Comparison of ENCODE assay signal across 1 cellular context in the genomic region with DNA sequence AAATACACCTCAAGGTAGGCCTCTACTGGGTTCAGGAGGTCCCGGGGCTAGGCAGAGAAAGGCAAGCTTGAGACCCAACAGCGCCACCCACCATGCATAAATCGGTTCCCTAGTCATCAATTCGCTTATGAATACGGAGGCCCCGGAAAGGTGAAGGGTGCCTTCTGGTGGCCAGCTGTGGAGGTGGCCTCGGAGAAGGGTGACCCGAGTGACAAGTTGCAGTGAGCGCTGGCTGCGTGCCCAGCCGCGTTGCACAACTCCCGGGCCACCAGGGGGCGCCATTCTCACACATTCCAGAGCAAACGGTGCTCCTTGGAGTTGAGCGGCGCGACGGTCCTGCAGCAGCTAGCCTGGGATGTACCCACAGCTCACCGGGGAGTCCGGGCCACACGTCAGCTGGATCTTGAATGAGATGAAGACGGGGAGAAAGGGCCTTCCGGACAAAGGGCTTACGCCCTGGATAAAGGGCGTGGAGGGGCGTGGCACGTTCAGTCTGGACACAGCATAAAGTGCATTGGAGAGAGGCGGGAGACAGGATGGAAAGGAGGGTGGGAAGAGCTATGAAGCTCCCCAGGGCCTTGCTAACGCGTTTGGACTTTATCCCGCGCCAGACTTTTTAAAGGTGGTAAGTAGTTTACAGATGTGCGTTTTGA.
TF ChIP-seq lines count a peak whose summit lies in the region.

No MANE protein-coding gene starts in this region.

TF ChIP-seq in HepG2, 621 proteins besides CTCF, POLR2A, EP300 and RAD21 (continued from another document and continues in another):
- TF ChIP-seq ATF6 (CRISPR knock-in tag; conservative IDR thresholded peaks at IDR 0.05) = 0 out of 2 replicates have a peak, but pooled peaks have one; percentile 89
- no peak; the same call in 1 of the 2 replicates for TF ChIP-seq ZNF232 (CRISPR knock-in tag; IDR thresholded peaks at IDR 0.05; ENCODE audit: borderline replicate concordance)
- TF ChIP-seq EHMT2 (IDR thresholded peaks at IDR 0.05; ENCODE audit: borderline replicate concordance, low read depth, low read length) = no peak; the same call in 1 of the 2 replicates
- TF ChIP-seq HOXA3 (CRISPR knock-in tag; IDR thresholded peaks at IDR 0.05) = peak; percentile 95
- TF ChIP-seq BRCA1 (CRISPR knock-in tag; IDR thresholded peaks at IDR 0.05) = no peak
- peak; percentile 81; the same call in 1 of the 2 replicates for TF ChIP-seq ARID4A (CRISPR knock-in tag; IDR thresholded peaks at IDR 0.05; ENCODE audit: borderline replicate concordance)
- TF ChIP-seq ELF1 (CRISPR knock-in tag; IDR thresholded peaks at IDR 0.05) = peak; percentile 72; the same call in 1 of the 2 replicates
- TF ChIP-seq HMG20A (CRISPR knock-in tag; IDR thresholded peaks at IDR 0.05; ENCODE audit: borderline replicate concordance) = peak; percentile 68; the same call in 1 of the 2 replicates
- TF ChIP-seq GTF2F1 (IDR thresholded peaks at IDR 0.05; ENCODE audit: low read length) = no peak
- peak; percentile 80; the same call in 1 of the 2 replicates for TF ChIP-seq ZNF577 (CRISPR knock-in tag; IDR thresholded peaks at IDR 0.05; ENCODE audit: borderline replicate concordance, low read depth)
- TF ChIP-seq, protein P1, sequence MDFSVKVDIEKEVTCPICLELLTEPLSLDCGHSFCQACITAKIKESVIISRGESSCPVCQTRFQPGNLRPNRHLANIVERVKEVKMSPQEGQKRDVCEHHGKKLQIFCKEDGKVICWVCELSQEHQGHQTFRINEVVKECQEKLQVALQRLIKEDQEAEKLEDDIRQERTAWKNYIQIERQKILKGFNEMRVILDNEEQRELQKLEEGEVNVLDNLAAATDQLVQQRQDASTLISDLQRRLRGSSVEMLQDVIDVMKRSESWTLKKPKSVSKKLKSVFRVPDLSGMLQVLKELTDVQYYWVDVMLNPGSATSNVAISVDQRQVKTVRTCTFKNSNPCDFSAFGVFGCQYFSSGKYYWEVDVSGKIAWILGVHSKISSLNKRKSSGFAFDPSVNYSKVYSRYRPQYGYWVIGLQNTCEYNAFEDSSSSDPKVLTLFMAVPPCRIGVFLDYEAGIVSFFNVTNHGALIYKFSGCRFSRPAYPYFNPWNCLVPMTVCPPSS (IDR thresholded peaks at IDR 0.05) = no peak
- peak; percentile 48; the same call in 1 of the 2 replicates for TF ChIP-seq NFYB (CRISPR knock-in tag; IDR thresholded peaks at IDR 0.05)
- TF ChIP-seq TRIM24 (CRISPR knock-in tag; IDR thresholded peaks at IDR 0.05) = no peak
- TF ChIP-seq FOXK2 (IDR thresholded peaks at IDR 0.05) = no peak
- peak; percentile 70; the same call in 1 of the 2 replicates for TF ChIP-seq BRD4 (CRISPR knock-in tag; IDR thresholded peaks at IDR 0.05)
- peak; percentile 99 for TF ChIP-seq GTF3A (CRISPR knock-in tag; conservative IDR thresholded peaks at IDR 0.05)
- peak; percentile 98 for TF ChIP-seq ZNF543 (CRISPR knock-in tag; IDR thresholded peaks at IDR 0.05)
- peak; percentile 76; the same call in 1 of the 2 replicates for TF ChIP-seq ZNF746 (CRISPR knock-in tag; IDR thresholded peaks at IDR 0.05)
- 0 out of 2 replicates have a peak, but pooled peaks have one; percentile 50 for TF ChIP-seq ZBTB42 (CRISPR knock-in tag; IDR thresholded peaks at IDR 0.05)
- TF ChIP-seq RFX3 (CRISPR knock-in tag; IDR thresholded peaks at IDR 0.05) = 0 out of 2 replicates have a peak, but pooled peaks have one; percentile 39
- peak; percentile 95 for TF ChIP-seq MED1 (CRISPR knock-in tag; IDR thresholded peaks at IDR 0.05)
- TF ChIP-seq NKX3-1 (CRISPR knock-in tag; IDR thresholded peaks at IDR 0.05) = no peak; the same call in 1 of the 2 replicates
- no peak for TF ChIP-seq RFX1 (IDR thresholded peaks at IDR 0.05)
- TF ChIP-seq, protein P2, sequence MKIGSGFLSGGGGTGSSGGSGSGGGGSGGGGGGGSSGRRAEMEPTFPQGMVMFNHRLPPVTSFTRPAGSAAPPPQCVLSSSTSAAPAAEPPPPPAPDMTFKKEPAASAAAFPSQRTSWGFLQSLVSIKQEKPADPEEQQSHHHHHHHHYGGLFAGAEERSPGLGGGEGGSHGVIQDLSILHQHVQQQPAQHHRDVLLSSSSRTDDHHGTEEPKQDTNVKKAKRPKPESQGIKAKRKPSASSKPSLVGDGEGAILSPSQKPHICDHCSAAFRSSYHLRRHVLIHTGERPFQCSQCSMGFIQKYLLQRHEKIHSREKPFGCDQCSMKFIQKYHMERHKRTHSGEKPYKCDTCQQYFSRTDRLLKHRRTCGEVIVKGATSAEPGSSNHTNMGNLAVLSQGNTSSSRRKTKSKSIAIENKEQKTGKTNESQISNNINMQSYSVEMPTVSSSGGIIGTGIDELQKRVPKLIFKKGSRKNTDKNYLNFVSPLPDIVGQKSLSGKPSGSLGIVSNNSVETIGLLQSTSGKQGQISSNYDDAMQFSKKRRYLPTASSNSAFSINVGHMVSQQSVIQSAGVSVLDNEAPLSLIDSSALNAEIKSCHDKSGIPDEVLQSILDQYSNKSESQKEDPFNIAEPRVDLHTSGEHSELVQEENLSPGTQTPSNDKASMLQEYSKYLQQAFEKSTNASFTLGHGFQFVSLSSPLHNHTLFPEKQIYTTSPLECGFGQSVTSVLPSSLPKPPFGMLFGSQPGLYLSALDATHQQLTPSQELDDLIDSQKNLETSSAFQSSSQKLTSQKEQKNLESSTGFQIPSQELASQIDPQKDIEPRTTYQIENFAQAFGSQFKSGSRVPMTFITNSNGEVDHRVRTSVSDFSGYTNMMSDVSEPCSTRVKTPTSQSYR (CRISPR knock-in tag; IDR thresholded peaks at IDR 0.05; ENCODE audit: borderline replicate concordance) = peak; percentile 60; the same call in 1 of the 2 replicates
- TF ChIP-seq STAG1 (CRISPR knock-in tag; IDR thresholded peaks at IDR 0.05) = peak; percentile 99
- peak; percentile 96 for TF ChIP-seq ZKSCAN8 (CRISPR knock-in tag; IDR thresholded peaks at IDR 0.05; ENCODE audit: borderline replicate concordance)
- TF ChIP-seq ZNF10 (CRISPR knock-in tag; IDR thresholded peaks at IDR 0.05; ENCODE audit: borderline replicate concordance, low read depth) = no peak
- TF ChIP-seq AGO2 (optimal IDR thresholded peaks at IDR 0.05; ENCODE audit: low read depth, low read length) = no peak
- TF ChIP-seq ZNF747 (CRISPR knock-in tag; IDR thresholded peaks at IDR 0.05; ENCODE audit: borderline replicate concordance) = peak; percentile 91
- peak; percentile 91; the same call in 1 of the 2 replicates for TF ChIP-seq PAX8 (CRISPR knock-in tag; IDR thresholded peaks at IDR 0.05; ENCODE audit: borderline replicate concordance)
- TF ChIP-seq CERS6 (CRISPR knock-in tag; IDR thresholded peaks at IDR 0.05) = no peak
- peak; percentile 94; the same call in 1 of the 2 replicates for TF ChIP-seq ZNF251 (CRISPR knock-in tag; IDR thresholded peaks at IDR 0.05)
- TF ChIP-seq SKIL (CRISPR knock-in tag; IDR thresholded peaks at IDR 0.05; ENCODE audit: borderline replicate concordance) = peak; percentile 56; the same call in 1 of the 2 replicates
- TF ChIP-seq, protein P3, sequence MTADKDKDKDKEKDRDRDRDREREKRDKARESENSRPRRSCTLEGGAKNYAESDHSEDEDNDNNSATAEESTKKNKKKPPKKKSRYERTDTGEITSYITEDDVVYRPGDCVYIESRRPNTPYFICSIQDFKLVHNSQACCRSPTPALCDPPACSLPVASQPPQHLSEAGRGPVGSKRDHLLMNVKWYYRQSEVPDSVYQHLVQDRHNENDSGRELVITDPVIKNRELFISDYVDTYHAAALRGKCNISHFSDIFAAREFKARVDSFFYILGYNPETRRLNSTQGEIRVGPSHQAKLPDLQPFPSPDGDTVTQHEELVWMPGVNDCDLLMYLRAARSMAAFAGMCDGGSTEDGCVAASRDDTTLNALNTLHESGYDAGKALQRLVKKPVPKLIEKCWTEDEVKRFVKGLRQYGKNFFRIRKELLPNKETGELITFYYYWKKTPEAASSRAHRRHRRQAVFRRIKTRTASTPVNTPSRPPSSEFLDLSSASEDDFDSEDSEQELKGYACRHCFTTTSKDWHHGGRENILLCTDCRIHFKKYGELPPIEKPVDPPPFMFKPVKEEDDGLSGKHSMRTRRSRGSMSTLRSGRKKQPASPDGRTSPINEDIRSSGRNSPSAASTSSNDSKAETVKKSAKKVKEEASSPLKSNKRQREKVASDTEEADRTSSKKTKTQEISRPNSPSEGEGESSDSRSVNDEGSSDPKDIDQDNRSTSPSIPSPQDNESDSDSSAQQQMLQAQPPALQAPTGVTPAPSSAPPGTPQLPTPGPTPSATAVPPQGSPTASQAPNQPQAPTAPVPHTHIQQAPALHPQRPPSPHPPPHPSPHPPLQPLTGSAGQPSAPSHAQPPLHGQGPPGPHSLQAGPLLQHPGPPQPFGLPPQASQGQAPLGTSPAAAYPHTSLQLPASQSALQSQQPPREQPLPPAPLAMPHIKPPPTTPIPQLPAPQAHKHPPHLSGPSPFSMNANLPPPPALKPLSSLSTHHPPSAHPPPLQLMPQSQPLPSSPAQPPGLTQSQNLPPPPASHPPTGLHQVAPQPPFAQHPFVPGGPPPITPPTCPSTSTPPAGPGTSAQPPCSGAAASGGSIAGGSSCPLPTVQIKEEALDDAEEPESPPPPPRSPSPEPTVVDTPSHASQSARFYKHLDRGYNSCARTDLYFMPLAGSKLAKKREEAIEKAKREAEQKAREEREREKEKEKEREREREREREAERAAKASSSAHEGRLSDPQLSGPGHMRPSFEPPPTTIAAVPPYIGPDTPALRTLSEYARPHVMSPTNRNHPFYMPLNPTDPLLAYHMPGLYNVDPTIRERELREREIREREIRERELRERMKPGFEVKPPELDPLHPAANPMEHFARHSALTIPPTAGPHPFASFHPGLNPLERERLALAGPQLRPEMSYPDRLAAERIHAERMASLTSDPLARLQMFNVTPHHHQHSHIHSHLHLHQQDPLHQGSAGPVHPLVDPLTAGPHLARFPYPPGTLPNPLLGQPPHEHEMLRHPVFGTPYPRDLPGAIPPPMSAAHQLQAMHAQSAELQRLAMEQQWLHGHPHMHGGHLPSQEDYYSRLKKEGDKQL (CRISPR knock-in tag; IDR thresholded peaks at IDR 0.05; ENCODE audit: low read depth) = peak; percentile 78; the same call in 1 of the 2 replicates
- no peak for TF ChIP-seq CHCHD3 (CRISPR knock-in tag; IDR thresholded peaks at IDR 0.05)
- TF ChIP-seq ZSCAN25 (CRISPR knock-in tag; IDR thresholded peaks at IDR 0.05) = peak; percentile 91
- TF ChIP-seq ZBTB8A (CRISPR knock-in tag; IDR thresholded peaks at IDR 0.05; ENCODE audit: borderline replicate concordance, low read depth) = peak; percentile 45; the same call in 1 of the 2 replicates
- peak; percentile 92 for TF ChIP-seq POGZ (CRISPR knock-in tag; IDR thresholded peaks at IDR 0.05)
- peak; percentile 99 for TF ChIP-seq ZNF556 (CRISPR knock-in tag; IDR thresholded peaks at IDR 0.05; ENCODE audit: borderline replicate concordance)
